36 cellular contexts compared by ENCODE assay signal in the genomic region with DNA sequence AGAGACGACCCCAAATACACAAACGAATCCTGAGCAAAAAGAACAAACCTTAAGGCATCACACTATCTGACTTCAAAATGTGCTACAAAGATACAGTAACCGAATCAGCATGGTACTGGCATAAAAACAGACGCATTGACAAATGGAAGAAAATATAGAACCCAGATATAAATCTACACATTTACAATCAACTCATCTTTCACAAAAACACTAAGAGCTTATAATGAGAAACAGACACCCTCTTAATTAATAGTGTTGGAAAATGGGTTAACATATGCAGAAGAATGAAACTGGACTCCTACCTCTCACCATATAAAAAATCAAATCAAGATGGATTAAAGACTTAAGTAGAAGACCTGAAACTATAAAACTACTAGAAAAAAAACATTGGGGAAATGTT.
DNase-seq lines count a peak whose midpoint lies in the region; ATAC-seq, FAIRE-seq and TF ChIP-seq lines count a peak whose summit lies in the region.
"Had no signal": no experiment of that assay in that cellular context is flagged by ENCODE, and none has a peak within 500 bp of the region (broad histone marks: within the 10 kb centered on the region; RNA-seq: fewer than 3 reads in every experiment).

No MANE protein-coding gene starts in this region.

- no peaks in the 10 kb centered on the region for H4K20me1 ChIP-seq in SK-N-SH (ENCODE audit: insufficient read depth)
- H4K20me1 ChIP-seq: BLaER1; BLaER1 treated with 17β-estradiol and CSF1 and Interleukin-3, amounts not matched to agents 10 nM and 100 nM had no signal

- no peaks in the 10 kb centered on the region for H3K27me3 ChIP-seq in SK-N-SH (ENCODE audit: insufficient read depth)
- H3K27me3 ChIP-seq: BLaER1; BLaER1 treated with 17β-estradiol and CSF1 and Interleukin-3, amounts not matched to agents 10 nM and 100 nM had no signal

- 4% methylated on average over 4 of the region's 4 CpGs for WGBS in SK-N-SH (ENCODE audit: low lambda C conversion rate)

- no peak overlapping the region for H3K4me2 ChIP-seq in SK-N-SH
- H3K4me2 ChIP-seq: A549; BLaER1; BLaER1 treated with 17β-estradiol and CSF1 and Interleukin-3, amounts not matched to agents 10 nM and 100 nM had no signal

- no peak for ATAC-seq in SK-N-SH treated with all-trans-retinoic acid at 6 μM for 48 hours
- ATAC-seq in GM18517 (IDR thresholded peaks at IDR 0.05; ENCODE audit: unreplicated experiment): no peak
- ATAC-seq in GM21619 (IDR thresholded peaks at IDR 0.05; ENCODE audit: unreplicated experiment): no peak
- ATAC-seq in HG03280 (IDR thresholded peaks at IDR 0.05; ENCODE audit: unreplicated experiment): no peak
- ATAC-seq: A549; CD8-positive, alpha-beta T cell had no signal

- H3F3A ChIP-seq in SK-N-SH (replicated peaks; ENCODE audit: insufficient read depth): no peaks in the 10 kb centered on the region

- no peaks in the 10 kb centered on the region for H3K4me1 Mint-ChIP-seq in Calu3 (ENCODE audit: low read depth, unreplicated experiment)
- H3K4me1 Mint-ChIP-seq: B cell; CD14-positive monocyte; CD4-positive, alpha-beta memory T cell; CD4-positive, CD25-positive, alpha-beta regulatory T cell; CD8-positive, alpha-beta memory T cell had no signal

- no peak overlapping the region for H3K4me3 Mint-ChIP-seq in Calu3 (ENCODE audit: low read depth, unreplicated experiment)
- H3K4me3 Mint-ChIP-seq: B cell; CD14-positive monocyte; CD4-positive, alpha-beta memory T cell; CD4-positive, alpha-beta T cell; CD8-positive, alpha-beta memory T cell; CD8-positive, alpha-beta T cell had no signal

- peak; percentile 18 for FAIRE-seq in colon (lab: Jason Lieb, UNC)
- FAIRE-seq: A204.1, D721Med had no signal

- CTCF ChIA-PET in SK-N-SH (lab: Yijun Ruan, JAX): interaction anchor here (1.1 kb wide), 1 partner anchor 8 kb away, joined by 4 read pairs; no protein-coding TSS in a partner anchor
- CTCF ChIA-PET in Calu3 (lab: Charles Lee): no interaction called here

- 0 out of 2 replicates have a peak, but pooled peaks cover 8% of the 10 kb centered on the region for H3K9me3 ChIP-seq in SK-N-SH
- H3K9me3 ChIP-seq: BE2C, BLaER1, Caco-2 had no signal

- TF ChIP-seq CTCF in SK-N-SH (IDR thresholded peaks at IDR 0.05) (no peak), Calu3 (IDR thresholded peaks at IDR 0.05; ENCODE audit: unreplicated experiment) (no peak)

- no peak overlapping the region for H3K27ac Mint-ChIP-seq in Calu3 (ENCODE audit: unreplicated experiment)
- H3K27ac Mint-ChIP-seq: B cell; CD14-positive monocyte; CD4-positive, alpha-beta memory T cell; CD4-positive, alpha-beta T cell; CD4-positive, CD25-positive, alpha-beta regulatory T cell; CD8-positive, alpha-beta memory T cell; CD8-positive, alpha-beta T cell had no signal

- H3K27me3 Mint-ChIP-seq in Calu3 (ENCODE audit: unreplicated experiment): no peaks in the 10 kb centered on the region
- H3K27me3 Mint-ChIP-seq: B cell; CD4-positive, alpha-beta T cell; CD4-positive, CD25-positive, alpha-beta regulatory T cell had no signal

- peaks cover 0 to 4% of the 10 kb centered on the region in 2 experiments for H3K36me3 ChIP-seq in SK-N-SH (replicated peaks in 1 of 2; ENCODE audit: control insufficient read depth in 1 of 2, insufficient read depth in 2 of 2, low read length in 1 of 2)
- H3K36me3 ChIP-seq: BE2C; BLaER1; BLaER1 treated with 17β-estradiol and CSF1 and Interleukin-3, amounts not matched to agents 10 nM and 100 nM had no signal

- no peaks in the 10 kb centered on the region for H3K79me2 ChIP-seq in SK-N-SH (ENCODE audit: insufficient read depth)

- TF ChIP-seq EP300 in SK-N-SH (IDR thresholded peaks at IDR 0.05; ENCODE audit: borderline replicate concordance in 1 of 2, low read depth in 1 of 2, low read length in 1 of 2): no peak

- no peaks in the 10 kb centered on the region for H3K9me2 ChIP-seq in SK-N-SH

- no peak overlapping the region for H3K27ac ChIP-seq in SK-N-SH (ENCODE audit: low read depth in 2 of 2, low read length in 1 of 2)
- H3K27ac ChIP-seq: 22Rv1; A549; BLaER1; BLaER1 treated with 17β-estradiol and CSF1 and Interleukin-3, amounts not matched to agents 10 nM and 100 nM; C4-2B had no signal

- TF ChIP-seq RAD21 in SK-N-SH (IDR thresholded peaks at IDR 0.05; ENCODE audit: low read length): no peak

- peaks cover 7% of the 10 kb centered on the region for H3K9me3 Mint-ChIP-seq in Calu3 (ENCODE audit: low read depth, unreplicated experiment)
- H3K9me3 Mint-ChIP-seq: CD8-positive, alpha-beta T cell had no signal

- DNase-seq in SK-N-DZ (ENCODE audit: low spot score) (peak; percentile 66), SK-N-SH (no peak), Calu3 (no peak)
- DNase-seq: 8988T; ACHN; AML-193; BE2C; C1 segment of cervical spinal cord; Caco-2; CD4-positive, alpha-beta memory T cell; CD4-positive, alpha-beta T cell; CD4-positive, CD25-positive, alpha-beta regulatory T cell; CD8-positive, alpha-beta memory T cell; CD8-positive, alpha-beta T cell; COR-L47; DMS 273 treated with DMSO at 0.1 percent for 48 hours; DMS153; DMS53; DMS79; DMS79 treated with DMSO at 0.1 percent for 48 hours; DND-41; EL had no signal

- no peaks in the 10 kb centered on the region for H3K4me1 ChIP-seq in SK-N-SH (ENCODE audit: control insufficient read depth in 1 of 2, insufficient read depth in 2 of 2, low read depth in 1 of 2, low read length in 1 of 2)
- H3K4me1 ChIP-seq: A549; BE2C; BLaER1; BLaER1 treated with 17β-estradiol and CSF1 and Interleukin-3, amounts not matched to agents 10 nM and 100 nM; Caco-2 had no signal

- intact Hi-C loops in Calu3 (cut with micrococcal nuclease; ENCODE audit: unreplicated experiment): no loop called here

- H2AFZ ChIP-seq in SK-N-SH (ENCODE audit: low read depth): no peak overlapping the region

- POLR2A ChIA-PET in SK-N-SH (lab: Yijun Ruan, JAX): no interaction called here

- no peaks in the 10 kb centered on the region for H3K36me3 Mint-ChIP-seq in Calu3 (ENCODE audit: insufficient read depth, unreplicated experiment)
- H3K36me3 Mint-ChIP-seq: CD14-positive monocyte; CD4-positive, alpha-beta memory T cell; CD4-positive, CD25-positive, alpha-beta regulatory T cell; CD8-positive, alpha-beta memory T cell; CD8-positive, alpha-beta T cell had no signal

- no peak overlapping the region for H3K4me3 ChIP-seq in SK-N-SH (ENCODE audit: low read depth in 2 of 2, low read length in 1 of 2)
- H3K4me3 ChIP-seq: A549; BLaER1; BLaER1 treated with 17β-estradiol and CSF1 and Interleukin-3, amounts not matched to agents 10 nM and 100 nM had no signal

- no peak overlapping the region for H3K9ac ChIP-seq in SK-N-SH
- H3K9ac ChIP-seq: BLaER1; BLaER1 treated with 17β-estradiol and CSF1 and Interleukin-3, amounts not matched to agents 10 nM and 100 nM had no signal

- no TSS peak for BruUV-seq in Calu3 (replicated peaks; lab: Mats Ljungman, UMichigan)

TF ChIP-seq in SK-N-SH, 30 proteins besides CTCF, POLR2A, EP300 and RAD21:
- TF ChIP-seq GATA2 (CRISPR knock-in tag; IDR thresholded peaks at IDR 0.05): peak; percentile 27
- no peak for TF ChIP-seq TAF1 (IDR thresholded peaks at IDR 0.05; ENCODE audit: borderline replicate concordance, low read depth, low read length)

TF ChIP-seq in SK-N-SH treated with all-trans-retinoic acid at 6 μM for 48 hours, 23 proteins besides CTCF, POLR2A, EP300 and RAD21:
- TF ChIP-seq TCF4 (CRISPR knock-in tag; IDR thresholded peaks at IDR 0.05; ENCODE audit: borderline replicate concordance): peak; percentile 56; the same call in 1 of the 2 replicates
- TF ChIP-seq RARB (CRISPR knock-in tag; IDR thresholded peaks at IDR 0.05): no peak
- no peak for TF ChIP-seq ZNF70 (CRISPR knock-in tag; IDR thresholded peaks at IDR 0.05)
TF ChIP-seq in SK-N-SH treated with all-trans-retinoic acid at 6 μM for 48 hours: peak in this region for 1.
